In the genomic region with DNA sequence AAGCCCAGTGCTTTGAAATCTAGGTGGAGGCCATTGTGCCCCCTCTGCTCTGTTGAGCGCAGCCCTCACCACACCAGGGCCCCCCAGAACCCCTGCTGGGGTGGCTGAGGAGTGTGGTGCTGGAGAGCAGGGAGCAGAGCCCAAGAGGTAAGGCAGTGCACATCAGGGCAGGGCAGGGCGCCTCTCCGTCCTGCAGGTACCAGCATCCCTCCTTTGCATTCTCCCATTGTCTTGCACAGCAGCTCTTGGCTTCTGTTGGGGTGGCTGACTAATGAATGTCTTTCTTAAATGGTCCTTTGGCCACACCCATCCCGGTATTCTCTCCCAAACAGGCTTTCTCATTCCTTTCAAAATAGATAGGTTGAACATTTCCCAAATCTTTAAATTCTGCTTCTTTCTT, we compare ENCODE assay signal across 1 cellular context.
TF ChIP-seq lines count a peak whose summit lies in the region.

No MANE protein-coding gene starts in this region.

TF ChIP-seq in GM23338, 12 proteins besides CTCF, POLR2A, EP300 and RAD21 (continued from another document):
- TF ChIP-seq, protein P1, sequence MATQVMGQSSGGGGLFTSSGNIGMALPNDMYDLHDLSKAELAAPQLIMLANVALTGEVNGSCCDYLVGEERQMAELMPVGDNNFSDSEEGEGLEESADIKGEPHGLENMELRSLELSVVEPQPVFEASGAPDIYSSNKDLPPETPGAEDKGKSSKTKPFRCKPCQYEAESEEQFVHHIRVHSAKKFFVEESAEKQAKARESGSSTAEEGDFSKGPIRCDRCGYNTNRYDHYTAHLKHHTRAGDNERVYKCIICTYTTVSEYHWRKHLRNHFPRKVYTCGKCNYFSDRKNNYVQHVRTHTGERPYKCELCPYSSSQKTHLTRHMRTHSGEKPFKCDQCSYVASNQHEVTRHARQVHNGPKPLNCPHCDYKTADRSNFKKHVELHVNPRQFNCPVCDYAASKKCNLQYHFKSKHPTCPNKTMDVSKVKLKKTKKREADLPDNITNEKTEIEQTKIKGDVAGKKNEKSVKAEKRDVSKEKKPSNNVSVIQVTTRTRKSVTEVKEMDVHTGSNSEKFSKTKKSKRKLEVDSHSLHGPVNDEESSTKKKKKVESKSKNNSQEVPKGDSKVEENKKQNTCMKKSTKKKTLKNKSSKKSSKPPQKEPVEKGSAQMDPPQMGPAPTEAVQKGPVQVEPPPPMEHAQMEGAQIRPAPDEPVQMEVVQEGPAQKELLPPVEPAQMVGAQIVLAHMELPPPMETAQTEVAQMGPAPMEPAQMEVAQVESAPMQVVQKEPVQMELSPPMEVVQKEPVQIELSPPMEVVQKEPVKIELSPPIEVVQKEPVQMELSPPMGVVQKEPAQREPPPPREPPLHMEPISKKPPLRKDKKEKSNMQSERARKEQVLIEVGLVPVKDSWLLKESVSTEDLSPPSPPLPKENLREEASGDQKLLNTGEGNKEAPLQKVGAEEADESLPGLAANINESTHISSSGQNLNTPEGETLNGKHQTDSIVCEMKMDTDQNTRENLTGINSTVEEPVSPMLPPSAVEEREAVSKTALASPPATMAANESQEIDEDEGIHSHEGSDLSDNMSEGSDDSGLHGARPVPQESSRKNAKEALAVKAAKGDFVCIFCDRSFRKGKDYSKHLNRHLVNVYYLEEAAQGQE (IDR thresholded peaks at IDR 0.05; ENCODE audit: unreplicated experiment) = no peak
- no peak for TF ChIP-seq STAT1 (IDR thresholded peaks at IDR 0.05; ENCODE audit: unreplicated experiment)
- TF ChIP-seq EZH2 (IDR thresholded peaks at IDR 0.05; ENCODE audit: low read depth, unreplicated experiment) = no peak
- TF ChIP-seq CREB1 (CRISPR knock-in tag; IDR thresholded peaks at IDR 0.05; ENCODE audit: low read depth) = no peak
